1 cellular context compared by ENCODE assay signal in the genomic region with DNA sequence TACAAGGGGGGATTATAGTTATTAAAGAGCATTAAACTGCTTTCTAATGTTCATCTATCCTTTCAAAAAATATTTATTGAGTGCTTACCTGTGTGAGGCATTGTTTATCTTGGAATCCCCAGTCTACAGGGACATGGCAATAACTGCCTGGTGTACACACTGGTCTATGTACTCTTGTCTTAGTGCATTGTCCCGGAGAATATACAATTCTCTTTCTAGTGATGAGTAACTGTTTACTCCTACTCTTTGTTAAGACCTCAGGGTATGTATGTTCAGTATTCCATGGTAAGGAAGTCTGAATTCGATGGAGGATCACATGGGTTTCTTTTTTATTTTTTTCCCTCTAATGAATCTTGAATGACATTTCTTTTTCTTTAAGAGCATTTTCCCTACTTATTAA.
A peak's percentile ranks its signal among the peaks of the same experiment; 100 is the strongest.
TF ChIP-seq lines count a peak whose summit lies in the region.

No MANE protein-coding gene starts in this region.

TF ChIP-seq in A549, 52 proteins besides CTCF, POLR2A, EP300 and RAD21 (continued from another document):
- TF ChIP-seq CHD4 (IDR thresholded peaks at IDR 0.05; ENCODE audit: borderline replicate concordance) = no peak
- TF ChIP-seq EHMT2 (IDR thresholded peaks at IDR 0.05; ENCODE audit: low read depth) = no peak
- no peak for TF ChIP-seq ZSCAN20 (CRISPR knock-in tag; IDR thresholded peaks at IDR 0.05)
- TF ChIP-seq FOSL2 (IDR thresholded peaks at IDR 0.05) = no peak
- peak; percentile 44; the same call in 1 of the 2 replicates for TF ChIP-seq FOSL2 (CRISPR knock-in tag; IDR thresholded peaks at IDR 0.05)
